In genomic region chr14:104477804-104478375, GRCh38 we compare ENCODE assay signal across 21 cellular contexts.
DNase-seq lines count a peak whose midpoint lies in the region; ATAC-seq and TF ChIP-seq lines count a peak whose summit lies in the region.
"Had no signal": no experiment of that assay in that cellular context is flagged by ENCODE, and none has a peak within 500 bp of the region (broad histone marks: within the 10 kb centered on the region; RNA-seq: fewer than 3 reads in every experiment).

No MANE protein-coding gene starts in this region.

- TF ChIP-seq CTCF in brain (conservative IDR thresholded peaks at IDR 0.05) (no peak), mucosa of descending colon (IDR thresholded peaks at IDR 0.05) (no peak), GM20000 (IDR thresholded peaks at IDR 0.05; ENCODE audit: extremely low read depth, missing control alignments) (no peak), vagina (IDR thresholded peaks at IDR 0.05) (no peak)

- H3K4me3 Mint-ChIP-seq in brain = peak overlapping the region in 1 of 5 experiments; percentile 43
- H3K4me3 Mint-ChIP-seq: CD14-positive monocyte; GM23338; T-helper 1 cell treated with Interleukin-12 subunit alpha and Interleukin-12 subunit beta and Interleukin-4 antibody, amounts not matched to agents 30 μg/mL and 1 μg/mL, for 36 hours had no signal

- H3K27me3 ChIP-seq in vagina = no peaks in the 10 kb centered on the region

- peaks cover 9% of the 10 kb centered on the region for H3K36me3 Mint-ChIP-seq in brain
- H3K36me3 Mint-ChIP-seq: CD14-positive monocyte had no signal

- H3K4me1 ChIP-seq in mucosa of descending colon (ENCODE audit: low read depth) (no peaks in the 10 kb centered on the region), vagina (no peaks in the 10 kb centered on the region)

- no peak overlapping the region for H3K4me3 ChIP-seq in mucosa of descending colon
- H3K4me3 ChIP-seq in vagina = no peak overlapping the region
- H3K4me3 ChIP-seq: GM12878, GM23338 had no signal

- H3K27ac Mint-ChIP-seq in brain = peak overlapping the region; percentile 13 to 92 (median 85)
- H3K27ac Mint-ChIP-seq: GM23338; T-helper 1 cell treated with Interleukin-12 subunit alpha and Interleukin-12 subunit beta and Interleukin-4 antibody, amounts not matched to agents 30 μg/mL and 1 μg/mL, for 36 hours had no signal

- TF ChIP-seq POLR2A in vagina (IDR thresholded peaks at IDR 0.05) = no peak

- peak; percentile 35 for DNase-seq in NCI-H1092 treated with DMSO at 0.1 percent for 48 hours (lab: John Stamatoyannopoulos, UW)
- DNase-seq in NCI-H1092 (lab: John Stamatoyannopoulos, UW) = no peak
- DNase-seq in NCI-H2081 treated with DMSO at 0.1 percent for 48 hours (lab: John Stamatoyannopoulos, UW) = peak; percentile 55
- no peak for DNase-seq in mucosa of descending colon
- no peak for DNase-seq in GM20000 (ENCODE audit: low spot score)
- DNase-seq in vagina (ENCODE audit: extremely low spot score in 2 of 2) = no peak
- DNase-seq: 8988T, AML-193, DMS79 treated with DMSO at 0.1 percent for 48 hours, HCEC 1CT, KG1, NCI-H1105, NCI-H146, NCI-H2029 treated with DMSO at 0.1 percent for 48 hours, NCI-H774, Right ventricle myocardium superior had no signal

- H3K27me3 Mint-ChIP-seq in brain = peaks cover 15% of the 10 kb centered on the region

- no peak overlapping the region for H3K27ac ChIP-seq in vagina

- intact Hi-C loops in mucosa of descending colon (cut with DNase I, micrococcal nuclease) = no loop called here
- intact Hi-C loops in vagina (cut with DNase I) = no loop called here

- H3K4me1 Mint-ChIP-seq in brain = peaks cover 50% of the 10 kb centered on the region
- H3K4me1 Mint-ChIP-seq: CD14-positive monocyte had no signal

- ATAC-seq in mucosa of descending colon = no peak
- ATAC-seq: GM12878, GM23338 had no signal

- H3K9me3 Mint-ChIP-seq in brain = peaks cover 14 to 32% (median 22%) of the 10 kb centered on the region in 5 experiments

- no peaks in the 10 kb centered on the region for H3K36me3 ChIP-seq in mucosa of descending colon (ENCODE audit: low read depth)
- no peaks in the 10 kb centered on the region for H3K36me3 ChIP-seq in vagina

- peaks cover 15% of the 10 kb centered on the region for H3K9me3 ChIP-seq in mucosa of descending colon
- no peaks in the 10 kb centered on the region for H3K9me3 ChIP-seq in vagina

Comparison
In these comparisons a context has a peak if more than half of its experiments do, and no peak if none do; other contexts are left out.
1. DNase-seq: peak in NCI-H1092 treated with DMSO at 0.1 percent for 48 hours (single experiment) and NCI-H2081 treated with DMSO at 0.1 percent for 48 hours (single experiment); none in NCI-H1092 (single experiment), mucosa of descending colon (0 of 3), GM20000 (single experiment) and vagina (0 of 2).